ENCODE assay signal across 20 cellular contexts in the genomic region with DNA sequence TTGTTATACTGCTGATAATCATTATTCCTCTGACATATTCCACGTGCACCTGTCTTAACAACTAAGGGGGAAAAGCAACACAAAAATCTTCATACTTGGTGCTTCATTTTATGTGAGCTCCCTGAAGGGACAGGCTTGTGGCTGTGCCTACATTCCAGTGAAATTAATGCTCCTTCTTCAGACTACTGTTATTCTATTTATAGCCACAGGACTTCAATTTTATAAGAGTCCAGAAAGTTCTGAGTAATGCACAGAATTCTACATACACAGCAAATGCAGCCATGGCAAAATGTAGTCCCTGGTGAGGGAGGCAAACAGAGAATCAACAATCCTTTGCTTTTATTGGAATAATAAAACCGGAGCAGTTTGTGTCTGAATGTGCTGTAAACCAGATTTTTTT.
A peak's percentile ranks its signal among the peaks of the same experiment; 100 is the strongest.
DNase-seq lines count a peak whose midpoint lies in the region; ATAC-seq, FAIRE-seq and TF ChIP-seq lines count a peak whose summit lies in the region.
"Had no signal": no experiment of that assay in that cellular context is flagged by ENCODE, and none has a peak within 500 bp of the region (broad histone marks: within the 10 kb centered on the region; RNA-seq: fewer than 3 reads in every experiment).

No MANE protein-coding gene starts in this region.

- H3K27ac ChIP-seq in SJSA1, result peak overlapping the region; percentile 26
- H3K27ac ChIP-seq in subcutaneous abdominal adipose tissue (ENCODE audit: low read depth, low read length), result peak overlapping the region; percentile 15
- no peak overlapping the region for H3K27ac ChIP-seq in pancreas
- H3K27ac ChIP-seq in OCI-LY7 (ENCODE audit: low read depth, low read length, poor library complexity, severe bottlenecking), result no peak overlapping the region
- H3K27ac ChIP-seq: dorsolateral prefrontal cortex, epithelial cell of prostate, parathyroid adenoma, skin epidermis, suprapubic skin had no signal

- H3K9ac ChIP-seq in subcutaneous abdominal adipose tissue (ENCODE audit: low read length in 5 of 5), result no peak overlapping the region
- H3K9ac ChIP-seq: parathyroid adenoma had no signal

- TF ChIP-seq CTCF in pancreas (IDR thresholded peaks at IDR 0.05) (no peak), OCI-LY7 (conservative IDR thresholded peaks at IDR 0.05; ENCODE audit: low read length) (no peak)

- H3K4me2 ChIP-seq in OCI-LY7 (ENCODE audit: low read length), result no peak overlapping the region

- POLR2A ChIA-PET in OCI-LY7 (lab: Charles Lee), result no interaction called here

- H3K36me3 ChIP-seq in SJSA1 (peaks cover 7% of the 10 kb centered on the region), subcutaneous abdominal adipose tissue (ENCODE audit: control insufficient read depth in 5 of 5, insufficient read depth in 5 of 5, low read length in 5 of 5) (peaks cover 3 to 6% (median 4%) of the 10 kb centered on the region in 5 donors), pancreas (no peaks in the 10 kb centered on the region), OCI-LY7 (ENCODE audit: insufficient read depth, low read length) (no peaks in the 10 kb centered on the region)
- H3K36me3 ChIP-seq: suprapubic skin had no signal

- H3K9me2 ChIP-seq in OCI-LY7 (ENCODE audit: insufficient read depth, low read length), result no peaks in the 10 kb centered on the region

- DNase-seq in GM04503 (ENCODE audit: low read depth) (peak; percentile 40), SJSA1 (ENCODE audit: low read depth in 1 of 2, low spot score in 2 of 2) (peak in 1 of 2 experiments; percentile 28), fibroblast of peridontal ligament (ENCODE audit: extremely low read depth) (peak; percentile 53), pancreas (no peak), OCI-LY7 (ENCODE audit: low spot score) (no peak)
- DNase-seq: activated CD8-positive, alpha-beta T cell treated with anti-CD3 and anti-CD28 coated beads for 36 hours; activated T-cell treated with anti-CD3 and anti-CD28 coated beads, Interleukin-2, amount 50 U/mL, for 24 hours; dorsolateral prefrontal cortex; MM.1S; naive B cell; NCI-H2029; NCI-H446 treated with DMSO at 0.1 percent for 48 hours; Right ventricle myocardium superior; stimulated activated CD4-positive, alpha-beta T cell treated with anti-CD3 and anti-CD28 coated beads, Interleukin-4, amount 100 ng/mL, for 1 hour had no signal

- peaks cover 51% of the 10 kb centered on the region for H3K4me1 ChIP-seq in SJSA1 (replicated peaks)
- H3K4me1 ChIP-seq in subcutaneous abdominal adipose tissue (ENCODE audit: control insufficient read depth in 5 of 5, insufficient read depth in 5 of 5, low read length in 5 of 5), result peaks cover 6 to 36% (median 31%) of the 10 kb centered on the region in 5 donors
- H3K4me1 ChIP-seq in pancreas, result peaks cover 0 to 7% (median 0%) of the 10 kb centered on the region in 3 donors
- no peaks in the 10 kb centered on the region for H3K4me1 ChIP-seq in OCI-LY7 (ENCODE audit: insufficient read depth, low read length, poor library complexity, severe bottlenecking)
- H3K4me1 ChIP-seq: parathyroid adenoma had no signal

- 66 to 77% methylated on average over 2 of the region's 2 CpGs for WGBS in pancreas, 2 donors

- no TSS peak for BruUV-seq in OCI-LY7 (replicated peaks; lab: Mats Ljungman, UMichigan)

- no peak overlapping the region for H2AFZ ChIP-seq in OCI-LY7 (ENCODE audit: low read length)
- H2AFZ ChIP-seq: parathyroid adenoma had no signal

- no peaks in the 10 kb centered on the region for H3K9me3 ChIP-seq in SJSA1 (replicated peaks)
- peaks cover 0 to 4% (median 0%) of the 10 kb centered on the region in 5 donors for H3K9me3 ChIP-seq in subcutaneous abdominal adipose tissue (ENCODE audit: control insufficient read depth in 5 of 5, low read length in 5 of 5)
- no peaks in the 10 kb centered on the region for H3K9me3 ChIP-seq in pancreas
- no peaks in the 10 kb centered on the region for H3K9me3 ChIP-seq in OCI-LY7 (ENCODE audit: low read length)
- H3K9me3 ChIP-seq: suprapubic skin had no signal

- H4K20me1 ChIP-seq in OCI-LY7 (ENCODE audit: insufficient read depth, low read length), result no peaks in the 10 kb centered on the region

- ATAC-seq in pancreas (no peak), GM18873 (IDR thresholded peaks at IDR 0.05; ENCODE audit: low FRiP score, unreplicated experiment) (no peak)
- ATAC-seq: activated CD8-positive, alpha-beta T cell treated with anti-CD3 and anti-CD28 coated beads for 36 hours had no signal

- H3K4me3 ChIP-seq in SJSA1, result no peak overlapping the region
- no peak overlapping the region for H3K4me3 ChIP-seq in subcutaneous abdominal adipose tissue (ENCODE audit: low read depth in 1 of 5, low read length in 5 of 5)
- H3K4me3 ChIP-seq in pancreas, result no peak overlapping the region
- H3K4me3 ChIP-seq in OCI-LY7 (ENCODE audit: low read depth, low read length, poor library complexity, severe bottlenecking), result no peak overlapping the region
- H3K4me3 ChIP-seq: dorsolateral prefrontal cortex, skin epidermis, suprapubic skin had no signal

- H3K27me3 ChIP-seq in SJSA1 (replicated peaks) (no peaks in the 10 kb centered on the region), subcutaneous abdominal adipose tissue (ENCODE audit: control insufficient read depth in 5 of 5, insufficient read depth in 4 of 5, low read length in 5 of 5) (no peaks in the 10 kb centered on the region), pancreas (no peaks in the 10 kb centered on the region)
- H3K27me3 ChIP-seq: dorsolateral prefrontal cortex, suprapubic skin had no signal

- intact Hi-C loops in pancreas (cut with DNase I), result no loop called here
- intact Hi-C loops in OCI-LY7 (cut with micrococcal nuclease; ENCODE audit: unreplicated experiment), result no loop called here

- CTCF ChIA-PET in OCI-LY7 (lab: Charles Lee; ENCODE audit: unreplicated experiment), result no interaction called here

- no peak for FAIRE-seq in pancreas (lab: Jason Lieb, UNC)

- no peaks in the 10 kb centered on the region for H3K79me2 ChIP-seq in OCI-LY7 (ENCODE audit: insufficient read depth, low read depth, low read length)
- H3K79me2 ChIP-seq: parathyroid adenoma had no signal

Comparison
In these comparisons a context has a peak if more than half of its experiments do, and no peak if none do; other contexts are left out.
1. DNase-seq: peak in GM04503 (single experiment) and fibroblast of peridontal ligament (single experiment); none in pancreas (0 of 6) and OCI-LY7 (single experiment).
2. H3K27ac ChIP-seq: peak in SJSA1 (single experiment) and subcutaneous abdominal adipose tissue (single experiment); none in pancreas (0 of 4) and OCI-LY7 (single experiment).